14 cellular contexts compared by ENCODE assay signal in genomic region chr5:132493821-132494220, GRCh38. TPM values are rescaled to one million over a fixed set of nuclear protein-coding genes. Genes with fewer than 3 reads are reported as not detected.
DNase-seq lines count a peak whose midpoint lies in the region; ATAC-seq and TF ChIP-seq lines count a peak whose summit lies in the region.
"Had no signal": no experiment of that assay in that cellular context is flagged by ENCODE, and none has a peak within 500 bp of the region (broad histone marks: within the 10 kb centered on the region; RNA-seq: fewer than 3 reads in every experiment).

No MANE protein-coding gene starts in this region.

- H3K27me3 ChIP-seq in esophagus muscularis mucosa: no peaks in the 10 kb centered on the region
- H3K27me3 ChIP-seq: right atrium auricular region had no signal

- no peak overlapping the region for H3K4me3 ChIP-seq in esophagus muscularis mucosa
- H3K4me3 ChIP-seq: mucosa of descending colon, right atrium auricular region, thoracic aorta had no signal

- H3K27me3 Mint-ChIP-seq in activated CD4-positive, alpha-beta T cell treated with anti-CD3 and anti-CD28 coated beads for 36 hours: no peaks in the 10 kb centered on the region
- no peaks in the 10 kb centered on the region for H3K27me3 Mint-ChIP-seq in stimulated activated naive B cell treated with anti-CD40 and anti-IgM and Interleukin-4, amounts not matched to agents 10 μg/mL and 1 μg/mL and 100 μg/mL, for 72 hours
- peaks cover 23% of the 10 kb centered on the region for H3K27me3 Mint-ChIP-seq in glutamatergic neuron (ENCODE audit: unreplicated experiment)

- H3K4me3 Mint-ChIP-seq in activated CD4-positive, alpha-beta T cell treated with anti-CD3 and anti-CD28 coated beads for 36 hours: no peak overlapping the region
- peak overlapping the region in 1 of 2 donors; percentile 4 for H3K4me3 Mint-ChIP-seq in stimulated activated naive B cell treated with anti-CD40 and anti-IgM and Interleukin-4, amounts not matched to agents 10 μg/mL and 1 μg/mL and 100 μg/mL, for 72 hours
- H3K4me3 Mint-ChIP-seq in glutamatergic neuron (ENCODE audit: unreplicated experiment): no peak overlapping the region

- POLR2A ChIA-PET in activated CD4-positive, alpha-beta T cell treated with anti-CD3 and anti-CD28 coated beads for 36 hours (lab: Charles Lee): interaction anchor here (0.6 kb wide), 2 partner anchors 27 to 245 kb away, joined by 3 to 4 read pairs; no protein-coding TSS in a partner anchor
- POLR2A ChIA-PET in RWPE1 (lab: Yijun Ruan, JAX; ENCODE audit: low non-redundant PET): no interaction called here

- peaks cover 12% of the 10 kb centered on the region for H3K36me3 Mint-ChIP-seq in activated CD4-positive, alpha-beta T cell treated with anti-CD3 and anti-CD28 coated beads for 36 hours (ENCODE audit: low read depth)
- H3K36me3 Mint-ChIP-seq in stimulated activated naive B cell treated with anti-CD40 and anti-IgM and Interleukin-4, amounts not matched to agents 10 μg/mL and 1 μg/mL and 100 μg/mL, for 72 hours: peaks cover 0 to 11% of the 10 kb centered on the region in 2 donors
- no peaks in the 10 kb centered on the region for H3K36me3 Mint-ChIP-seq in glutamatergic neuron (ENCODE audit: unreplicated experiment)

- peaks cover 54% of the 10 kb centered on the region for H3K4me1 Mint-ChIP-seq in activated CD4-positive, alpha-beta T cell treated with anti-CD3 and anti-CD28 coated beads for 36 hours
- H3K4me1 Mint-ChIP-seq in stimulated activated naive B cell treated with anti-CD40 and anti-IgM and Interleukin-4, amounts not matched to agents 10 μg/mL and 1 μg/mL and 100 μg/mL, for 72 hours: peaks cover 48 to 57% of the 10 kb centered on the region in 2 donors
- H3K4me1 Mint-ChIP-seq in glutamatergic neuron (ENCODE audit: low read depth, unreplicated experiment): no peaks in the 10 kb centered on the region

- no peak for TF ChIP-seq EP300 in esophagus muscularis mucosa (IDR thresholded peaks at IDR 0.05)

- no peaks in the 10 kb centered on the region for H3K9me3 Mint-ChIP-seq in activated CD4-positive, alpha-beta T cell treated with anti-CD3 and anti-CD28 coated beads for 36 hours (ENCODE audit: low read depth)
- no peaks in the 10 kb centered on the region for H3K9me3 Mint-ChIP-seq in stimulated activated naive B cell treated with anti-CD40 and anti-IgM and Interleukin-4, amounts not matched to agents 10 μg/mL and 1 μg/mL and 100 μg/mL, for 72 hours
- H3K9me3 Mint-ChIP-seq in glutamatergic neuron (ENCODE audit: unreplicated experiment): peaks cover 2% of the 10 kb centered on the region

- WGBS in esophagus muscularis mucosa: 92% methylated on average over 2 of the region's 2 CpGs

- no peak for ATAC-seq in activated CD4-positive, alpha-beta T cell treated with anti-CD3 and anti-CD28 coated beads for 36 hours
- no peak for ATAC-seq in stimulated activated naive B cell treated with anti-CD40 and anti-IgM and Interleukin-4, amounts not matched to agents 10 μg/mL and 1 μg/mL and 100 μg/mL, for 72 hours (replicated peaks)
- ATAC-seq in HG02852 (IDR thresholded peaks at IDR 0.05; ENCODE audit: unreplicated experiment): no peak
- ATAC-seq: mucosa of descending colon had no signal

- peak overlapping the region; percentile 94 for H3K27ac Mint-ChIP-seq in activated CD4-positive, alpha-beta T cell treated with anti-CD3 and anti-CD28 coated beads for 36 hours
- peak overlapping the region; percentile 90 for H3K27ac Mint-ChIP-seq in stimulated activated naive B cell treated with anti-CD40 and anti-IgM and Interleukin-4, amounts not matched to agents 10 μg/mL and 1 μg/mL and 100 μg/mL, for 72 hours
- no peak overlapping the region for H3K27ac Mint-ChIP-seq in glutamatergic neuron (ENCODE audit: unreplicated experiment)

- peaks cover 0 to 3% (median 1%) of the 10 kb centered on the region in 4 donors for H3K36me3 ChIP-seq in esophagus muscularis mucosa
- H3K36me3 ChIP-seq: right atrium auricular region, thoracic aorta had no signal

- TF ChIP-seq CTCF in RWPE1 (conservative IDR thresholded peaks at IDR 0.05; ENCODE audit: low read depth) (no peak), esophagus muscularis mucosa (IDR thresholded peaks at IDR 0.05) (no peak), glutamatergic neuron (IDR thresholded peaks at IDR 0.05; ENCODE audit: partially characterized antibody, unreplicated experiment) (no peak)

- TF ChIP-seq POLR2A in esophagus muscularis mucosa (IDR thresholded peaks at IDR 0.05; ENCODE audit: low read depth): no peak

- H3K9me3 ChIP-seq in esophagus muscularis mucosa: no peaks in the 10 kb centered on the region
- H3K9me3 ChIP-seq: mucosa of descending colon, right atrium auricular region, thoracic aorta had no signal

- H3K4me1 ChIP-seq in esophagus muscularis mucosa: peaks cover 58 to 72% (median 67%) of the 10 kb centered on the region in 4 donors

- intact Hi-C loops in activated CD4-positive, alpha-beta T cell treated with anti-CD3 and anti-CD28 coated beads for 36 hours (cut with DNase I, micrococcal nuclease): loop anchor here (2.0 kb wide), 4 partner anchors 35 to 395 kb away; no protein-coding TSS in a partner anchor
- intact Hi-C loops in esophagus muscularis mucosa (cut with DNase I): no loop called here

- CTCF ChIA-PET in activated CD4-positive, alpha-beta T cell treated with anti-CD3 and anti-CD28 coated beads for 36 hours (lab: Charles Lee): no interaction called here
- CTCF ChIA-PET in RWPE1 (lab: Yijun Ruan, JAX): no interaction called here

- DNase-seq in activated CD4-positive, alpha-beta T cell treated with anti-CD3 and anti-CD28 coated beads for 36 hours: no peak
- DNase-seq in activated CD4-positive, alpha-beta T cell treated with anti-CD3 and anti-CD28 coated beads, Interleukin-2, amount 50 U/mL, for 4 hours: no peak
- DNase-seq in RWPE1 (ENCODE audit: low spot score): no peak
- peak; percentile 37 for DNase-seq in esophagus muscularis mucosa (ENCODE audit: extremely low spot score)
- no peak for DNase-seq in stimulated activated naive B cell treated with anti-CD40 and anti-IgM and Interleukin-4, amounts not matched to agents 10 μg/mL and 1 μg/mL and 100 μg/mL, for 72 hours
- DNase-seq in activated gamma-delta T cell treated with Interleukin-2 at 50 U/mL for 16 hours: no peak
- no peak for DNase-seq in glutamatergic neuron
- DNase-seq: DMS153, NCI-H2171 had no signal

- H3K27ac ChIP-seq in RWPE1 (peak overlapping the region; percentile 95; the same call in 1 of the 2 replicates), esophagus muscularis mucosa (replicated peaks in 1 of 4) (peak overlapping the region; percentile 94 to 98 (median 96))

RNA-seq across cellular contexts. Expression of gene IRF1, which starts 3.2 kb away (rescaled TPM):
- 100 to 1,000 TPM; 121 to 130 TPM for total RNA-seq in activated CD4-positive, alpha-beta T cell treated with anti-CD3 and anti-CD28 coated beads for 36 hours
- total RNA-seq in esophagus muscularis mucosa: 100 to 1,000 TPM in 1 of 4 donors, 10 to 100 TPM in 3; 20.6 to 289 (median 29.6) TPM
- total RNA-seq in glutamatergic neuron (ENCODE audit: unreplicated experiment): 2.8 TPM

RNA-seq across cellular contexts. Expression of gene IL5, which starts 49.5 kb away (rescaled TPM):
- total RNA-seq in activated CD4-positive, alpha-beta T cell treated with anti-CD3 and anti-CD28 coated beads for 36 hours: 1 to 10 TPM in 1 of 2 experiments, under 1 TPM in 1; 0.69 to 1.6 TPM
- total RNA-seq in esophagus muscularis mucosa (not detected), glutamatergic neuron (ENCODE audit: unreplicated experiment) (not detected)
- total RNA-seq: M059J, mucosa of descending colon, right atrium auricular region, thoracic aorta had no signal
